In the genomic region with DNA sequence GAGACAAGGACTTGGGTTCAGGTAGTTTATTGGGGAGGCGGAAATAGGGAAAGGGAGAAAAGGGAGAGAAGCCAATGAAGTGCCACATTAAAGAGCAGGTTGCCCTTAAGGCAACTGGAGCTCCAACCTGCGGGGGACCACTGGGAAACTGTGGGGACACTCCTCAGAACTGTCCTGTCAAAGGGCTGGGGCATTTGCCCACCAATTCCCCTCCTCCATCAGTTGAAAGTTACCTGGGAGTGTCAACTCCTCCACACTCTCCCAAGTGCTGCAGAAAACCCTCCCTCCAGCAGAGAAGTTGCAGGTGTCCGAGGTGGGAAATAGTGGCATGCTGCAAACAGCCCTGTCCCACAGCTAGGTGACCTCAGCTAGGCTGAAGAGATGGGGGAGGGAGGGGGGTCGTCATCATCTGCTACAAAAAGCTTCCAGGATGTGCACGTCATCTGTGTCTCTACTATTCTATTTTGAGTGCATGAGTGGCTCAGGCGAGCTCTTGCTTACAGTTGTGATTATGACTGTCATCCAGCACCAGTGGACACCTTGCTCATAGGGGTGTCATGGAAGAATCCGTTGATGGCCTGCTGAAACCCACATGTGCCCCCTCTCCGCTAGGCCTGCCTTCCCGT, we compare ENCODE assay signal across 22 cellular contexts. TPM values are rescaled to one million over a fixed set of nuclear protein-coding genes. Genes with fewer than 3 reads are reported as not detected.
"Had no signal": no experiment of that assay in that cellular context is flagged by ENCODE, and none has a peak within 500 bp of the region (broad histone marks: within the 10 kb centered on the region; RNA-seq: fewer than 3 reads in every experiment).

No MANE protein-coding gene starts in this region.

- H3K4me1 ChIP-seq: breast epithelium, parathyroid adenoma, tibial nerve had no signal

- H3K27ac ChIP-seq: ascending aorta, breast epithelium, epithelial cell of prostate, parathyroid adenoma, tibial nerve had no signal

- DNase-seq: activated CD4-positive, alpha-beta T cell treated with anti-CD3 and anti-CD28 coated beads for 1 hour; activated CD4-positive, alpha-beta T cell treated with anti-CD3 and anti-CD28 coated beads, Interleukin-2, amount 50 U/mL, for 4 hours; activated naive CD4-positive, alpha-beta T cell treated with anti-CD3 and anti-CD28 coated beads, Interleukin-2, amount 10 ng/mL, durations not matched to agents 7 days and 5 days; activated T-cell treated with anti-CD3 and anti-CD28 coated beads, Interleukin-2, amount 50 U/mL, for 24 hours; dermis blood vessel endothelial cell; foreskin melanocyte; left colon; mammary epithelial cell; mucosa of descending colon; naive thymus-derived CD4-positive, alpha-beta T cell; retina; small intestine; stimulated activated CD4-positive, alpha-beta T cell treated with anti-CD3 and anti-CD28 coated beads, Interleukin-4, amount 100 ng/mL, for 4 hours; stimulated activated CD8-positive, alpha-beta memory T cell treated with anti-CD3 and anti-CD28 coated beads, Interleukin-4, amount 100 ng/mL, for 48 hours; stimulated activated naive CD4-positive, alpha-beta T cell treated with Interleukin-2 at 50 U/mL for 16 hours; substantia nigra; T1000 had no signal

- H3K9me3 ChIP-seq: ascending aorta, breast epithelium, mucosa of descending colon, tibial nerve had no signal

- H3K27me3 ChIP-seq: ascending aorta had no signal

- ATAC-seq: left colon; mucosa of descending colon; naive thymus-derived CD4-positive, alpha-beta T cell had no signal

- H3K4me3 ChIP-seq: ascending aorta, breast epithelium, mucosa of descending colon, tibial nerve had no signal

- H3K36me3 ChIP-seq: ascending aorta, breast epithelium, tibial nerve had no signal

- FAIRE-seq: small intestine had no signal

RNA-seq across cellular contexts. Expression of gene XPNPEP2, which starts 41.5 kb away (rescaled TPM):
- total RNA-seq: dermis blood vessel endothelial cell, mammary epithelial cell had no signal
- polyA plus RNA-seq: mammary epithelial cell; naive thymus-derived CD4-positive, alpha-beta T cell had no signal

RNA-seq across cellular contexts. Expression of gene APLN, which starts 42.6 kb away (rescaled TPM):
- polyA plus RNA-seq: naive thymus-derived CD4-positive, alpha-beta T cell had no signal
